30 cellular contexts compared by ENCODE assay signal in the genomic region with DNA sequence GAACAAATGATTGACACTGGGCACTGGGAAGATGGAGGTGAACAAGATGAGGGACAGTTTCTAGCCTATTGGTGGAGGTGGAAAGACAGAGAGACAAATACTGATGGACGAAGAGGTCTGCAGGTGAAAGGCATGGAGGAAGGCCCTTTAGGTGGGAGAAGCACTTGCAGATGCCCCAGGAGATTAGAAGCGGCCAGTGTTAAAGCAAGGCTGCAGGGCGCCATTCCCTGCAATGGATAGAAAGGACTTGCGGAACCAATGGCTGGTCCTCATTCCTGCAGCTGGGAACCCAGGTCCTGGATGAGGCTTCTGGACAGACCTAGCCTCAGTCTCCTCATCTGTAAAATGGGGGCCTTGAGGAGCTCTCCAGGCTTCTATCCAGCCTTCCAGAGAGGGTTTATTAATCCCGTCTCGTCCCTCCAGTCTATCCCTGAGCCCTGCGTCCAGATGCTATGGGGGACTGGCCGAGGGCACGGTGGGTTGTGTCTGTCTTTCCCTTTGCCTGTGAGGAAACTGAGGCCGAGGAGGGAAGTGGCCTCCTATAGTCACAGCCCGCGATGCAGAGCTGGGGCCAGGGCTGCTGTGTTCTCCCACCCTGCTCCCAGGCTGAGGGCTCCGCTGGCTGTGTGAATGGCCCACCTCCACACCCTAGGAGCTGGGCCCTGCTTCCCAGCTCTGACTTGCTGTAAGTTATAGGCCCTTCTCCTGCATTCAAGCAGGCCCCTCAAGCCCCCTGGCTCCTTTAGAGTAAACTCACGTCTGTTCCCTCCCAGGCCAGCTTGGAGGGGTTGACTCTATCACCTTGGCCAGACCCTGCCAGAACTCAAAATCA. TPM values are rescaled to one million over a fixed set of nuclear protein-coding genes. Genes with fewer than 3 reads are reported as not detected.
DNase-seq lines count a peak whose midpoint lies in the region; ATAC-seq and TF ChIP-seq lines count a peak whose summit lies in the region.
"Had no signal": no experiment of that assay in that cellular context is flagged by ENCODE, and none has a peak within 500 bp of the region (broad histone marks: within the 10 kb centered on the region; RNA-seq: fewer than 3 reads in every experiment).

No MANE protein-coding gene starts in this region.

- TF ChIP-seq POLR2A in heart left ventricle (IDR thresholded peaks at IDR 0.05) = no peak

- H3K4me1 ChIP-seq in right atrium auricular region (no peaks in the 10 kb centered on the region), heart left ventricle (no peaks in the 10 kb centered on the region), lower lobe of right lung (no peaks in the 10 kb centered on the region), aorta (ENCODE audit: control insufficient read depth in 1 of 2, insufficient read depth in 2 of 2, low read length in 2 of 2) (no peaks in the 10 kb centered on the region)
- H3K4me1 ChIP-seq: breast epithelium, SJCRH30, transverse colon had no signal

- TF ChIP-seq CTCF in right atrium auricular region (IDR thresholded peaks at IDR 0.05) = no peak
- no peak for TF ChIP-seq CTCF in heart left ventricle (IDR thresholded peaks at IDR 0.05)
- no peak for TF ChIP-seq CTCF in chondrocyte (IDR thresholded peaks at IDR 0.05)
- TF ChIP-seq CTCF in lower lobe of right lung (IDR thresholded peaks at IDR 0.05) = no peak
- TF ChIP-seq CTCF in GM13977 (IDR thresholded peaks at IDR 0.05; ENCODE audit: extremely low read depth, insufficient read depth, missing control alignments) = no peak

- intact Hi-C loops in heart left ventricle (cut with DNase I) = no loop called here
- intact Hi-C loops in lower lobe of right lung (cut with DNase I) = no loop called here
- intact Hi-C loops in aorta (cut with DNase I) = no loop called here

- H3K4me3 ChIP-seq in right atrium auricular region (no peak overlapping the region), heart left ventricle (no peak overlapping the region), lower lobe of right lung (no peak overlapping the region), aorta (ENCODE audit: low read length in 2 of 2) (no peak overlapping the region)
- H3K4me3 ChIP-seq: breast epithelium, SJCRH30, transverse colon had no signal

- H3K4me3 Mint-ChIP-seq in chondrocyte (ENCODE audit: unreplicated experiment) = no peak overlapping the region
- H3K4me3 Mint-ChIP-seq: activated CD4-positive, alpha-beta T cell treated with anti-CD3 and anti-CD28 coated beads, Interleukin-2, amount 10 ng/mL, durations not matched to agents 24 days and 14 days; activated T-helper 17 cell treated with anti-CD3 and anti-CD28 coated beads, Interleukin-2, amount 50 U/mL, for 72 hours; naive thymus-derived CD4-positive, alpha-beta T cell; stimulated activated memory B cell treated with anti-CD40 and anti-IgM and Interleukin-4, amounts not matched to agents 10 μg/mL and 1 μg/mL and 100 μg/mL, for 72 hours had no signal

- H3K9me3 Mint-ChIP-seq in chondrocyte (ENCODE audit: low read depth) = peaks cover 4% of the 10 kb centered on the region
- H3K9me3 Mint-ChIP-seq: activated CD4-positive, alpha-beta T cell treated with anti-CD3 and anti-CD28 coated beads, Interleukin-2, amount 10 ng/mL, durations not matched to agents 24 days and 14 days; activated naive CD4-positive, alpha-beta T cell treated with anti-CD3 and anti-CD28 coated beads, Interleukin-2, amount 50 U/mL, for 72 hours; activated T-helper 17 cell treated with anti-CD3 and anti-CD28 coated beads, Interleukin-2, amount 50 U/mL, for 72 hours had no signal

- no peak overlapping the region for H3K27ac ChIP-seq in right atrium auricular region
- no peak overlapping the region for H3K27ac ChIP-seq in heart left ventricle
- H3K27ac ChIP-seq in lower lobe of right lung = no peak overlapping the region
- no peak overlapping the region for H3K27ac ChIP-seq in aorta (ENCODE audit: low read depth in 1 of 2, low read length in 2 of 2)
- H3K27ac ChIP-seq: breast epithelium, SJCRH30, transverse colon, WERI-Rb-1 had no signal

- no peaks in the 10 kb centered on the region for H3K4me1 Mint-ChIP-seq in chondrocyte (ENCODE audit: low read depth)
- H3K4me1 Mint-ChIP-seq: activated CD4-positive, alpha-beta T cell treated with anti-CD3 and anti-CD28 coated beads, Interleukin-2, amount 10 ng/mL, durations not matched to agents 24 days and 14 days; activated T-helper 17 cell treated with anti-CD3 and anti-CD28 coated beads, Interleukin-2, amount 50 U/mL, for 72 hours; naive thymus-derived CD4-positive, alpha-beta T cell had no signal

- no peak for ATAC-seq in heart left ventricle
- no peak for ATAC-seq in lower lobe of right lung
- no peak for ATAC-seq in aorta (ENCODE audit: low FRiP score)
- ATAC-seq in GM18909 (IDR thresholded peaks at IDR 0.05; ENCODE audit: poor library complexity, unreplicated experiment) = no peak
- ATAC-seq: activated naive CD4-positive, alpha-beta T cell treated with anti-CD3 and anti-CD28 coated beads, Interleukin-2, amount 50 U/mL, for 72 hours; activated T-helper 17 cell treated with anti-CD3 and anti-CD28 coated beads, Interleukin-2, amount 50 U/mL, for 72 hours; naive thymus-derived CD4-positive, alpha-beta T cell; stimulated activated memory B cell treated with anti-CD40 and anti-IgM and Interleukin-4, amounts not matched to agents 10 μg/mL and 1 μg/mL and 100 μg/mL, for 72 hours had no signal

- peaks cover 9% of the 10 kb centered on the region for H3K36me3 Mint-ChIP-seq in chondrocyte (ENCODE audit: low read depth)
- H3K36me3 Mint-ChIP-seq: activated naive CD4-positive, alpha-beta T cell treated with anti-CD3 and anti-CD28 coated beads, Interleukin-2, amount 50 U/mL, for 72 hours; naive thymus-derived CD4-positive, alpha-beta T cell; stimulated activated memory B cell treated with anti-CD40 and anti-IgM and Interleukin-4, amounts not matched to agents 10 μg/mL and 1 μg/mL and 100 μg/mL, for 72 hours had no signal

- DNase-seq in right atrium auricular region (ENCODE audit: low spot score) (peak; percentile 21), heart left ventricle (no peak), chondrocyte (ENCODE audit: low spot score) (peak; percentile 75), lower lobe of right lung (peak; percentile 21), aorta (peak; percentile 26 to 50), GM13977 (ENCODE audit: low spot score) (no peak), epidermal melanocyte (ENCODE audit: insufficient read length, low spot score) (no peak)
- DNase-seq: ACHN; activated CD4-positive, alpha-beta T cell treated with anti-CD3 and anti-CD28 coated beads, Interleukin-2, amount 10 ng/mL, durations not matched to agents 24 days and 14 days; amygdala; C1 segment of cervical spinal cord; DMS79; effector CD8-positive, alpha-beta T cell; GOT3; naive thymus-derived CD4-positive, alpha-beta T cell; NCI-H146; NCI-H2107; NCI-H446; NCI-H774; SJCRH30; SW 1271; T1000; transverse colon; WERI-Rb-1 had no signal

- H3K36me3 ChIP-seq in right atrium auricular region (no peaks in the 10 kb centered on the region), heart left ventricle (no peaks in the 10 kb centered on the region), lower lobe of right lung (no peaks in the 10 kb centered on the region), aorta (ENCODE audit: control insufficient read depth in 1 of 2, insufficient read depth in 2 of 2, low read length in 1 of 2) (no peaks in the 10 kb centered on the region)
- H3K36me3 ChIP-seq: breast epithelium, SJCRH30, transverse colon, WERI-Rb-1 had no signal

- peaks cover 3% of the 10 kb centered on the region for H3K27me3 Mint-ChIP-seq in chondrocyte (ENCODE audit: low read depth)
- H3K27me3 Mint-ChIP-seq: activated T-helper 17 cell treated with anti-CD3 and anti-CD28 coated beads, Interleukin-2, amount 50 U/mL, for 72 hours had no signal

- no peak overlapping the region for H3K27ac Mint-ChIP-seq in chondrocyte (ENCODE audit: unreplicated experiment)
- H3K27ac Mint-ChIP-seq: activated CD4-positive, alpha-beta T cell treated with anti-CD3 and anti-CD28 coated beads, Interleukin-2, amount 10 ng/mL, durations not matched to agents 24 days and 14 days; activated T-helper 17 cell treated with anti-CD3 and anti-CD28 coated beads, Interleukin-2, amount 50 U/mL, for 72 hours; naive thymus-derived CD4-positive, alpha-beta T cell had no signal

- in situ Hi-C loops in GM13977 (cut with MboI; ENCODE audit: low pct_unique_long_range_greater_than_20kb, low sequenced_read_pairs, unreplicated experiment) = loop anchor here (25.0 kb wide), 1 partner anchor 170 kb away; no protein-coding TSS in a partner anchor

- H3K9me3 ChIP-seq in right atrium auricular region = no peaks in the 10 kb centered on the region
- peaks cover 0 to 10% (median 0%) of the 10 kb centered on the region in 12 donors for H3K9me3 ChIP-seq in heart left ventricle
- no peaks in the 10 kb centered on the region for H3K9me3 ChIP-seq in lower lobe of right lung
- no peaks in the 10 kb centered on the region for H3K9me3 ChIP-seq in aorta (ENCODE audit: control insufficient read depth, low read length)
- H3K9me3 ChIP-seq: breast epithelium, SJCRH30, transverse colon had no signal

- WGBS in heart left ventricle, 4 donors = 95 to 97% (median 97%) methylated on average over 14 of the region's 14 CpGs
- 95 to 98% methylated on average over 14 of the region's 14 CpGs for WGBS in aorta, 2 donors

- no peaks in the 10 kb centered on the region for H3K27me3 ChIP-seq in right atrium auricular region
- H3K27me3 ChIP-seq in heart left ventricle = no peaks in the 10 kb centered on the region
- H3K27me3 ChIP-seq in lower lobe of right lung (ENCODE audit: low read depth) = no peaks in the 10 kb centered on the region
- no peaks in the 10 kb centered on the region for H3K27me3 ChIP-seq in aorta (ENCODE audit: control insufficient read depth in 1 of 2, insufficient read depth in 2 of 2, low read length in 1 of 2)
- H3K27me3 ChIP-seq: breast epithelium, SJCRH30, transverse colon had no signal

RNA-seq across cellular contexts. Expression of a gene that starts 33.0 kb away (rescaled TPM):
- total RNA-seq in right atrium auricular region = 1 to 10 TPM; 1.4 to 6.9 TPM
- 1 to 10 TPM; 2.3 to 8.0 (median 3.5) TPM for total RNA-seq in heart left ventricle
- polyA plus RNA-seq in heart left ventricle = 1 to 10 TPM; 1.5 to 2.6 TPM
- 0.72 to 2.8 TPM (median 1.2 TPM) in 3 replicates for total RNA-seq in chondrocyte
- total RNA-seq in lower lobe of right lung = 0.62 TPM
- 1 to 10 TPM in 1 of 2 donors, under 1 TPM in 1; 0.68 to 3.7 TPM for total RNA-seq in aorta
- under 1 TPM in 1 of 2 donors, not detected in 1; 0.97 TPM for polyA plus RNA-seq in aorta
- total RNA-seq: HT1080 had no signal

Comparison
In these comparisons a context has a peak if more than half of its experiments do, and no peak if none do; other contexts are left out.
1. DNase-seq: peak in right atrium auricular region (single experiment), chondrocyte (single experiment), lower lobe of right lung (single experiment) and aorta (2 of 2); none in heart left ventricle (0 of 5), GM13977 (single experiment) and epidermal melanocyte (single experiment).